In the genomic region with DNA sequence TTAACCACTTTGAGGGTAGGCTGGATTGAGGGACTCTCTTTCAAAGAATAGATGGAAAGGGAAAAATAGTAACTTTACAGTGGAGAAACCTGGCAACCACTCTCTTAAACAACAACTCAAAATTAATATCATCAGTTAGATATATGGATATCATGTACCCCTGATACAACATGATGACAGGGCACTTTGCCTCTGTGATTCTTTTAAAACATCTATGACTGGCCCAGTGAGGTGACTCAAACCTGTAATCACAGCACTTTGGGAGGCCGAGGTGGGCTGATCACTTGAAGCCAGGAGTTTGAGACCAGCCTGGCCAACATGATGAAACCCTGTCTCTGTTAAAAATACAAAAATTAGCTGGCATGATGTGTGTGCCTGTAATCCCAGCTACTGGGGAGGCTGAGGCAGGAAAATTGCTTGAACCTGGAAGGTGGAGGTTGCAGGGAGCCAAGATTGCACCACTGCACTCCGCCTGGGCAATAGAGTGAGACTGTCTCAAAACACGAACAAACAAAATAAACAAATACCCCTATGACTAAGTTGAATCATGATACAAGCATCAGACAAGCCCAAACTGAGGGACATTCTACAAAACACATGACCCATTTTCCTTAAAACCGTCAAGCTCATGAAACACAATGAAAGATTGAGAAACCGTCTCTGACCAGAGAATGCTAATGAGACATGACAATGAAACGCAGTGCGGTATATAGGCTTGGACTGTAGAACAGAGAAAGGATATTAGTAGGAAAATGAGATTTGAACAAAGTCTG, we compare ENCODE assay signal across 27 cellular contexts. TPM values are rescaled to one million over a fixed set of nuclear protein-coding genes. Genes with fewer than 3 reads are reported as not detected.
DNase-seq lines count a peak whose midpoint lies in the region; ATAC-seq, FAIRE-seq and TF ChIP-seq lines count a peak whose summit lies in the region.
"Had no signal": no experiment of that assay in that cellular context is flagged by ENCODE, and none has a peak within 500 bp of the region (broad histone marks: within the 10 kb centered on the region; RNA-seq: fewer than 3 reads in every experiment).

No MANE protein-coding gene starts in this region.

- ATAC-seq in A549 (no peak), Right ventricle myocardium inferior (no peak)
- ATAC-seq: activated T-cell treated with anti-CD3 and anti-CD28 coated beads, Interleukin-2, amount 50 U/mL, for 4 hours; sciatic nerve had no signal

- H4K20me1 ChIP-seq in mammary epithelial cell (ENCODE audit: insufficient read depth, low read length), result no peaks in the 10 kb centered on the region

- TF ChIP-seq CTCF in A549 (IDR thresholded peaks at IDR 0.05) (no peak), mammary epithelial cell (conservative IDR thresholded peaks at IDR 0.05 in 1 of 2, IDR thresholded peaks at IDR 0.05 in 1 of 2; ENCODE audit: extremely low read depth in 1 of 2, insufficient read depth in 1 of 2, low read depth in 1 of 2, low read length in 2 of 2) (no peak)

- WGBS in A549 (ENCODE audit: missing lambda C conversion rate), result 64% methylated on average over 7 of the region's 7 CpGs
- 86% methylated on average over 7 of the region's 7 CpGs for WGBS in mammary epithelial cell (ENCODE audit: low coverage, missing lambda C conversion rate)

- no TSS peak for BruUV-seq in mammary epithelial cell (replicated peaks; lab: Mats Ljungman, UMichigan)

- no peaks in the 10 kb centered on the region for H3K79me2 ChIP-seq in mammary epithelial cell (ENCODE audit: insufficient read depth, low read length)

- TF ChIP-seq POLR2A in A549 (IDR thresholded peaks at IDR 0.05; ENCODE audit: low read length), result no peak

- DNase-seq in A549 (ENCODE audit: low read depth in 1 of 2, low spot score in 1 of 2) (no peak), LHCN-M2 (ENCODE audit: low read depth) (peak; percentile 43), mammary epithelial cell (peak; percentile 84), fibroblast of the conjunctiva (ENCODE audit: low read depth) (peak; percentile 22), NCI-H1092 treated with DMSO at 0.1 percent for 48 hours (lab: John Stamatoyannopoulos, UW) (no peak), G401 (ENCODE audit: low spot score) (no peak), dermis blood vessel endothelial cell (no peak), Right ventricle myocardium inferior (ENCODE audit: missing footprints) (no peak)
- DNase-seq: activated CD4-positive, CD25-positive, alpha-beta regulatory T cell treated with anti-CD3 and anti-CD28 coated beads, Interleukin-2, amount 50 U/mL, for 72 hours; activated naive CD4-positive, alpha-beta T cell treated with Interleukin-2 at 50 U/mL for 16 hours; activated T-cell treated with anti-CD3 and anti-CD28 coated beads, Interleukin-2, amount 50 U/mL, for 4 hours; Calu3; effector memory CD4-positive, alpha-beta T cell; Karpas-422; naive B cell; NCI-H1105; NCI-H510A treated with DMSO at 0.1 percent for 48 hours; NK-92 treated with Interleukin-12 subunit alpha and Interleukin-12 subunit beta, amount 100 ng/mL, for 24 hours; RPMI8226 had no signal

- H3K27me3 ChIP-seq in mammary epithelial cell (ENCODE audit: insufficient read depth, low read length), result no peaks in the 10 kb centered on the region
- H3K27me3 ChIP-seq: suprapubic skin had no signal

- no peak for TF ChIP-seq EP300 in A549 (IDR thresholded peaks at IDR 0.05)

- H3K9me3 ChIP-seq in A549 (peaks cover 4% of the 10 kb centered on the region), mammary epithelial cell (replicated peaks; ENCODE audit: insufficient read depth, low read length) (peaks cover under 1% of the 10 kb centered on the region)
- H3K9me3 ChIP-seq: suprapubic skin had no signal

- H3K4me1 ChIP-seq in A549 (0 out of 3 replicates have a peak, but pooled peaks cover 3% of the 10 kb centered on the region), mammary epithelial cell (ENCODE audit: insufficient read depth, low read length) (no peaks in the 10 kb centered on the region)
- H3K4me1 ChIP-seq: suprapubic skin had no signal

- dilution Hi-C loops in mammary epithelial cell (cut with HindIII; ENCODE audit: low sequenced_read_pairs), result no loop called here

- in situ Hi-C loops in mammary epithelial cell (cut with MboI; ENCODE audit: low sequenced_read_pairs in 2 of 2), result no loop called here
- in situ Hi-C loops in G401 (cut with HindIII; ENCODE audit: low sequenced_read_pairs), result no loop called here

- H2AFZ ChIP-seq in mammary epithelial cell (ENCODE audit: low read depth, low read length), result no peak overlapping the region

- no peak overlapping the region for H3K9ac ChIP-seq in mammary epithelial cell (ENCODE audit: insufficient read depth, low read length)

- H3K4me2 ChIP-seq in A549 (no peak overlapping the region), mammary epithelial cell (ENCODE audit: insufficient read depth, low read depth, low read length) (no peak overlapping the region)

- intact Hi-C loops in mammary epithelial cell (cut with micrococcal nuclease) (no loop called here), Right ventricle myocardium inferior (cut with DNase I) (no loop called here)

- H3K27ac ChIP-seq in A549 (no peak overlapping the region), mammary epithelial cell (ENCODE audit: insufficient read depth, low read depth, low read length) (no peak overlapping the region)
- H3K27ac ChIP-seq: suprapubic skin had no signal

- H3K4me3 ChIP-seq in A549, result no peak overlapping the region
- H3K4me3 ChIP-seq in mammary epithelial cell (replicated peaks in 1 of 3; ENCODE audit: insufficient read depth in 1 of 3, low read depth in 2 of 3, low read length in 3 of 3), result no peak overlapping the region
- H3K4me3 ChIP-seq: suprapubic skin had no signal

- no peaks in the 10 kb centered on the region for H3K36me3 ChIP-seq in mammary epithelial cell (ENCODE audit: insufficient read depth, low read length)
- H3K36me3 ChIP-seq: suprapubic skin had no signal

- POLR2A ChIA-PET in A549 (lab: Yijun Ruan, JAX), result interaction anchor here (0.6 kb wide), 1 partner anchor 342 kb away, joined by 4 read pairs; the partner anchor contains the start of gene ZFHX2

- CTCF ChIA-PET in A549 (lab: Yijun Ruan, JAX), result interaction anchor here (0.7 to 1.9 kb wide), 3 partner anchors 22 to 90 kb away, joined by 3 to 6 read pairs (median 4); no protein-coding TSS in a partner anchor
- CTCF ChIA-PET in mammary epithelial cell (lab: Charles Lee; ENCODE audit: low non-redundant PET), result no interaction called here

- TF ChIP-seq RAD21 in A549 (conservative IDR thresholded peaks at IDR 0.05 in 1 of 2, IDR thresholded peaks at IDR 0.05 in 1 of 2), result no peak

- FAIRE-seq in A549 (lab: Jason Lieb, UNC), result no peak
- FAIRE-seq: frontal cortex had no signal

TF ChIP-seq in A549, 52 proteins besides CTCF, POLR2A, EP300 and RAD21:
- peak; percentile 20 for TF ChIP-seq MAFK (IDR thresholded peaks at IDR 0.05; ENCODE audit: partially characterized antibody)
- TF ChIP-seq ESRRA (IDR thresholded peaks at IDR 0.05; ENCODE audit: borderline replicate concordance, low read length), result no peak

RNA-seq across cellular contexts. Expression of gene SLC7A8, which starts 26.4 kb away (rescaled TPM):
- polyA plus RNA-seq in A549 (2011; rRNA removed) (0.28 and 0.45 TPM in 2 replicates), A549 (2017; fragmentation: RNase III; extraction: RNeasy Plus Mini Kit Qiagen cat#74134 plus additional on column Dnase treatment) (0.35 to 0.49 TPM (median 0.39 TPM) in 3 replicates), mammary epithelial cell (27.0 TPM)
- polyA plus RNA-seq in A549 (2012; cell fraction: cytosol; rRNA removed), result 0.08 and 0.09 TPM in 2 replicates
- 0.07 and 0.16 TPM in 2 replicates for polyA plus RNA-seq in A549 (2012; cell fraction: nucleus; rRNA removed)
- 0.17 and 0.73 TPM in 2 replicates for polyA minus RNA-seq in A549 (2011; rRNA and poly(A)+ RNA removed)
- total RNA-seq in LHCN-M2 (2014; rRNA removed) (2.4 and 3.4 TPM in 2 replicates), mammary epithelial cell (10 to 100 TPM; 25.3 to 74.5 TPM), dermis blood vessel endothelial cell (0.09 TPM in 1 of 2 replicates, not detected in the other), Right ventricle myocardium inferior (11.5 TPM)
- polyA plus RNA-seq in LHCN-M2 (2012), result 1.4 TPM
- polyA minus RNA-seq in mammary epithelial cell, result 110 TPM
- total RNA-seq in G401 (2014; rRNA removed; shearing (Covaris generic)), result 14.5 and 15.9 TPM in 2 replicates
- total RNA-seq: Calu3 had no signal

RNA-seq across cellular contexts. Expression of gene RNF212B, which starts 27.9 kb away (rescaled TPM):
- polyA plus RNA-seq in A549 (2011; rRNA removed) (not detected in 2 replicates), A549 (2017; fragmentation: RNase III; extraction: RNeasy Plus Mini Kit Qiagen cat#74134 plus additional on column Dnase treatment) (not detected in 3 replicates), mammary epithelial cell (0.05 TPM)
- not detected in 2 replicates for polyA plus RNA-seq in A549 (2012; cell fraction: cytosol; rRNA removed)
- not detected in 2 replicates for polyA plus RNA-seq in A549 (2012; cell fraction: nucleus; rRNA removed)
- polyA minus RNA-seq in A549 (2011; rRNA and poly(A)+ RNA removed), result not detected in 2 replicates
- total RNA-seq in LHCN-M2 (2014; rRNA removed) (not detected in 2 replicates), mammary epithelial cell (not detected), dermis blood vessel endothelial cell (not detected in 2 replicates), Right ventricle myocardium inferior (not detected)
- polyA plus RNA-seq in LHCN-M2 (2012), result not detected
- not detected for polyA minus RNA-seq in mammary epithelial cell
- total RNA-seq in G401 (2014; rRNA removed; shearing (Covaris generic)), result not detected in 2 replicates
- total RNA-seq: A172; activated T-cell treated with anti-CD3 and anti-CD28 coated beads, Interleukin-2, amount 50 U/mL, for 4 hours; Calu3; frontal cortex; HT1080; kidney epithelial cell; osteocyte; sciatic nerve; suprapubic skin had no signal
- polyA plus RNA-seq: BJ had no signal

Comparison
In these comparisons a context has a peak if more than half of its experiments do, and no peak if none do; other contexts are left out.
1. DNase-seq: peak in LHCN-M2 (single experiment), mammary epithelial cell (single experiment) and fibroblast of the conjunctiva (single experiment); none in A549 (0 of 2), NCI-H1092 treated with DMSO at 0.1 percent for 48 hours (single experiment), G401 (single experiment), dermis blood vessel endothelial cell (single experiment) and Right ventricle myocardium inferior (single experiment).